In the genomic region with DNA sequence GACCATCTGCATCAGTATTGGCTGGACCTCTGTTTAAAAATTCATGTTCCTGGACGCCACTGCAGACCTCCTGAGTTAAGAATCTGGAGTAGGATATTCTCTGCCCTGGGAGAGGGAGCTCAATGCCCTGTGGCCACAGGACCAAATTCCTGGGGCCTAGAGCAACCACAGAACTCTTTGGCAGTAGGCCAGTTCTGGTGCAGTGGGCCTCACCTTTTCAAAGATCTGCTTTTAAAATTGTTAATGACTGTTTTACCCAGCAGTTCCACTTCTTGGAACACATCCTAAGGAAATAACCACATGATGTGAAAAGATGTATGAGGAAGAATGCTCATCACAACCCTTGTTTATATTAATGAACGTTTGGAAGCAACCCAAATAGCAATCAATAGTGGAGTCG, we compare ENCODE assay signal across 27 cellular contexts.
A peak's percentile ranks its signal among the peaks of the same experiment; 100 is the strongest.
DNase-seq lines count a peak whose midpoint lies in the region; ATAC-seq and TF ChIP-seq lines count a peak whose summit lies in the region.
"Had no signal": no experiment of that assay in that cellular context is flagged by ENCODE, and none has a peak within 500 bp of the region (broad histone marks: within the 10 kb centered on the region; RNA-seq: fewer than 3 reads in every experiment).

No MANE protein-coding gene starts in this region.

- no peak for TF ChIP-seq POLR2A in gastrocnemius medialis (IDR thresholded peaks at IDR 0.05)

- no peaks in the 10 kb centered on the region for H3K4me1 Mint-ChIP-seq in activated CD4-positive, alpha-beta T cell treated with anti-CD3 and anti-CD28 coated beads for 36 hours
- H3K4me1 Mint-ChIP-seq: T-cell had no signal

- intact Hi-C loops in gastrocnemius medialis (cut with DNase I; ENCODE audit: low total_unique reads), result no loop called here
- intact Hi-C loops in activated CD4-positive, alpha-beta T cell treated with anti-CD3 and anti-CD28 coated beads for 36 hours (cut with DNase I, micrococcal nuclease), result no loop called here

- no peak for ATAC-seq in gastrocnemius medialis
- no peak for ATAC-seq in activated CD4-positive, alpha-beta T cell treated with anti-CD3 and anti-CD28 coated beads for 36 hours
- ATAC-seq: activated CD4-positive, CD25-positive, alpha-beta regulatory T cell treated with anti-CD3 and anti-CD28 coated beads, Interleukin-2, amount 50 U/mL, for 24 hours; gastroesophageal sphincter; T-cell had no signal

- in situ Hi-C loops in astrocyte of the cerebellum (cut with HindIII; ENCODE audit: low sequenced_read_pairs), result no loop called here
- in situ Hi-C loops in gastrocnemius medialis (cut with MboI; ENCODE audit: low sequenced_read_pairs in 4 of 4), result no loop called here

- H3K27me3 ChIP-seq in gastrocnemius medialis, result no peaks in the 10 kb centered on the region
- H3K27me3 ChIP-seq: cardiac muscle cell, esophagus squamous epithelium, gastroesophageal sphincter, ovary, right atrium auricular region, SJCRH30 had no signal

- no peak overlapping the region for H3K4me3 Mint-ChIP-seq in activated CD4-positive, alpha-beta T cell treated with anti-CD3 and anti-CD28 coated beads for 36 hours
- H3K4me3 Mint-ChIP-seq: nephron, T-cell had no signal

- H3K27me3 Mint-ChIP-seq in activated CD4-positive, alpha-beta T cell treated with anti-CD3 and anti-CD28 coated beads for 36 hours, result no peaks in the 10 kb centered on the region

- DNase-seq in H4 (ENCODE audit: low spot score) (peak; percentile 73), NCI-H1105 treated with DMSO at 0.1 percent for 48 hours (lab: John Stamatoyannopoulos, UW) (peak; percentile 88), astrocyte of the cerebellum (ENCODE audit: low read depth) (peak; percentile 89), mucosa of gallbladder (ENCODE audit: low spot score) (peak; percentile 55), gastrocnemius medialis (no peak)
- no peak for DNase-seq in activated CD4-positive, alpha-beta T cell treated with anti-CD3 and anti-CD28 coated beads for 36 hours
- DNase-seq in activated CD8-positive, alpha-beta memory T cell treated with anti-CD3 and anti-CD28 coated beads, Interleukin-2, amount 50 U/mL, for 48 hours, result no peak
- DNase-seq: activated gamma-delta T cell; activated T-cell treated with anti-CD3 and anti-CD28 coated beads, Interleukin-2, amount 50 U/mL, for 1 hour; C1 segment of cervical spinal cord; EL; esophagus squamous epithelium; HCEC 1CT; hypothalamus; NCI-H187; OCI-M1; ovary; stimulated activated CD4-positive, alpha-beta T cell treated with anti-CD3 and anti-CD28 coated beads, Interleukin-4, amount 100 ng/mL, for 4 hours; stimulated activated naive CD4-positive, alpha-beta T cell treated with Interleukin-2 at 50 U/mL for 16 hours; T-cell had no signal

- H3K36me3 Mint-ChIP-seq in activated CD4-positive, alpha-beta T cell treated with anti-CD3 and anti-CD28 coated beads for 36 hours (ENCODE audit: low read depth), result no peaks in the 10 kb centered on the region
- H3K36me3 Mint-ChIP-seq: T-cell had no signal

- H3K9me3 Mint-ChIP-seq in activated CD4-positive, alpha-beta T cell treated with anti-CD3 and anti-CD28 coated beads for 36 hours (ENCODE audit: low read depth), result no peaks in the 10 kb centered on the region
- H3K9me3 Mint-ChIP-seq: nephron, T-cell had no signal

- H3K27ac Mint-ChIP-seq in activated CD4-positive, alpha-beta T cell treated with anti-CD3 and anti-CD28 coated beads for 36 hours, result no peak overlapping the region
- H3K27ac Mint-ChIP-seq: T-cell had no signal

- H3K4me3 ChIP-seq in astrocyte of the cerebellum (ENCODE audit: low read depth, low read length), result no peak overlapping the region
- H3K4me3 ChIP-seq in gastrocnemius medialis, result no peak overlapping the region
- H3K4me3 ChIP-seq: cardiac muscle cell, esophagus squamous epithelium, gastroesophageal sphincter, ovary, right atrium auricular region, SJCRH30, thoracic aorta had no signal

- POLR2A ChIA-PET in activated CD4-positive, alpha-beta T cell treated with anti-CD3 and anti-CD28 coated beads for 36 hours (lab: Charles Lee), result no interaction called here

- CTCF ChIA-PET in activated CD4-positive, alpha-beta T cell treated with anti-CD3 and anti-CD28 coated beads for 36 hours (lab: Charles Lee), result no interaction called here

- H3K9me3 ChIP-seq in gastrocnemius medialis, result no peaks in the 10 kb centered on the region
- H3K9me3 ChIP-seq: esophagus squamous epithelium, gastroesophageal sphincter, ovary, right atrium auricular region, SJCRH30, thoracic aorta had no signal

- no peak for TF ChIP-seq CTCF in astrocyte of the cerebellum (IDR thresholded peaks at IDR 0.05; ENCODE audit: low read depth, low read length, missing control alignments)
- TF ChIP-seq CTCF in gastrocnemius medialis (IDR thresholded peaks at IDR 0.05 in 4 of 5, conservative IDR thresholded peaks at IDR 0.05 in 1 of 5), result no peak

- no peak overlapping the region for H3K27ac ChIP-seq in gastrocnemius medialis
- H3K27ac ChIP-seq: cardiac muscle cell, esophagus squamous epithelium, gastroesophageal sphincter, ovary, right atrium auricular region, SJCRH30, thoracic aorta had no signal

- no peaks in the 10 kb centered on the region for H3K36me3 ChIP-seq in gastrocnemius medialis
- H3K36me3 ChIP-seq: cardiac muscle cell, esophagus squamous epithelium, gastroesophageal sphincter, ovary, right atrium auricular region, SJCRH30, thoracic aorta had no signal

- H3K4me1 ChIP-seq in gastrocnemius medialis, result no peaks in the 10 kb centered on the region
- H3K4me1 ChIP-seq: esophagus squamous epithelium, gastroesophageal sphincter, right atrium auricular region, SJCRH30 had no signal

Comparison
In these comparisons a context has a peak if more than half of its experiments do, and no peak if none do; other contexts are left out.
1. DNase-seq: peak in H4 (single experiment), NCI-H1105 treated with DMSO at 0.1 percent for 48 hours (single experiment), astrocyte of the cerebellum (single experiment) and mucosa of gallbladder (single experiment); none in gastrocnemius medialis (0 of 2), activated CD4-positive, alpha-beta T cell treated with anti-CD3 and anti-CD28 coated beads for 36 hours (single experiment) and activated CD8-positive, alpha-beta memory T cell treated with anti-CD3 and anti-CD28 coated beads, Interleukin-2, amount 50 U/mL, for 48 hours (single experiment).